Comparison of ENCODE assay signal across 14 cellular contexts in the genomic region with DNA sequence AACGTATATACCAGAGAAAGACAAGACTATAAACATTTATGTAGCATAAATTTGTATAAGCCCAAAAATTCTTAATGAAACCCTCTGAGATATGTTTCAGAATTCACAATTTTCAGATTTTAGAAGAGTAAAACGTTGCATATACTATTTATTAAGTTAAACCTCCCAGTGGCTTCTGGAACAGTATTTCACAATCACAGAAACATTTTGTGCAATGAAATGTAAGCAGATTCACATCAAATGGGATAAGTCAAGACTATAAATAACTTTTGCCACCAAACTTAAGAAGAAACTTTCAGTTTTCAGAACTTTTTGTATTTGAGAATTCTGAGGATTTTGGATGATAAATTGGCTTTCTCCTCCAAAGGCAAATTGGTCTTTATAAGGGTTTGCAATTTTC. TPM values are rescaled to one million over a fixed set of nuclear protein-coding genes. Genes with fewer than 3 reads are reported as not detected.
DNase-seq lines count a peak whose midpoint lies in the region; ATAC-seq and TF ChIP-seq lines count a peak whose summit lies in the region.
"Had no signal": no experiment of that assay in that cellular context is flagged by ENCODE, and none has a peak within 500 bp of the region (broad histone marks: within the 10 kb centered on the region; RNA-seq: fewer than 3 reads in every experiment).

No MANE protein-coding gene starts in this region.

- H3K4me3 ChIP-seq in SK-N-SH (ENCODE audit: low read depth in 2 of 2, low read length in 1 of 2): no peak overlapping the region
- no peak overlapping the region for H3K4me3 ChIP-seq in SU-DHL-6 (ENCODE audit: insufficient read depth, low read length, poor library complexity, severe bottlenecking)
- H3K4me3 ChIP-seq in gastroesophageal sphincter: no peak overlapping the region
- H3K4me3 ChIP-seq in thyroid gland (replicated peaks in 1 of 3): no peak overlapping the region

- H4K20me1 ChIP-seq in SK-N-SH (ENCODE audit: insufficient read depth) (peaks cover 16% of the 10 kb centered on the region), SU-DHL-6 (ENCODE audit: low read depth, low read length) (peaks cover 6% of the 10 kb centered on the region; the same call in 1 of the 2 replicates)

- H3K36me3 ChIP-seq in SK-N-SH (replicated peaks in 1 of 2; ENCODE audit: control insufficient read depth in 1 of 2, insufficient read depth in 2 of 2, low read length in 1 of 2): peaks cover 22 to 51% of the 10 kb centered on the region in 2 experiments
- peaks cover 27% of the 10 kb centered on the region; the same call in 1 of the 2 replicates for H3K36me3 ChIP-seq in SU-DHL-6 (ENCODE audit: low read length)
- peaks cover 0 to 35% of the 10 kb centered on the region in 2 donors for H3K36me3 ChIP-seq in gastroesophageal sphincter
- H3K36me3 ChIP-seq in thyroid gland: peaks cover 17 to 22% of the 10 kb centered on the region in 2 donors

- no peak for TF ChIP-seq RAD21 in SK-N-SH (IDR thresholded peaks at IDR 0.05; ENCODE audit: low read length)

- DNase-seq in SK-N-SH: no peak
- no peak for DNase-seq in thyroid gland
- no peak for DNase-seq in stimulated activated naive CD4-positive, alpha-beta T cell (lab: John Stamatoyannopoulos, UW)
- DNase-seq in NCI-H187 treated with DMSO at 0.1 percent for 48 hours (lab: John Stamatoyannopoulos, UW): no peak
- DNase-seq: activated naive CD4-positive, alpha-beta T cell treated with anti-CD3 and anti-CD28 coated beads, Interleukin-2, amount 50 U/mL, for 16 hours; effector CD8-positive, alpha-beta T cell; KBM-7; NCI-H345; SHP77 treated with DMSO at 0.1 percent for 48 hours; stimulated activated CD4-positive, alpha-beta T cell treated with anti-CD3 and anti-CD28 coated beads, Interleukin-4, amount 100 ng/mL, for 1 hour had no signal

- H3K4me1 ChIP-seq in SK-N-SH (ENCODE audit: control insufficient read depth in 1 of 2, insufficient read depth in 2 of 2, low read depth in 1 of 2, low read length in 1 of 2): peaks cover 0 to 9% of the 10 kb centered on the region in 2 experiments; a peak in 1 of 4 replicates
- H3K4me1 ChIP-seq in gastroesophageal sphincter: peaks cover 4 to 66% (median 7%) of the 10 kb centered on the region in 3 donors
- peaks cover 21 to 22% of the 10 kb centered on the region in 2 donors for H3K4me1 ChIP-seq in thyroid gland

- TF ChIP-seq POLR2A in gastroesophageal sphincter (IDR thresholded peaks at IDR 0.05): no peak
- no peak for TF ChIP-seq POLR2A in thyroid gland (IDR thresholded peaks at IDR 0.05)

- H3K9me2 ChIP-seq in SK-N-SH (no peaks in the 10 kb centered on the region), SU-DHL-6 (replicated peaks; ENCODE audit: insufficient read depth, low read length) (no peaks in the 10 kb centered on the region)

- H3K9me3 ChIP-seq in SK-N-SH (no peaks in the 10 kb centered on the region), SU-DHL-6 (ENCODE audit: insufficient read depth, low read length) (no peaks in the 10 kb centered on the region), gastroesophageal sphincter (no peaks in the 10 kb centered on the region), thyroid gland (no peaks in the 10 kb centered on the region)

- TF ChIP-seq CTCF in SK-N-SH (IDR thresholded peaks at IDR 0.05) (no peak), SU-DHL-6 (IDR thresholded peaks at IDR 0.05; ENCODE audit: insufficient read depth, low read length, poor library complexity, severe bottlenecking) (no peak), gastroesophageal sphincter (IDR thresholded peaks at IDR 0.05) (no peak), thyroid gland (IDR thresholded peaks at IDR 0.05) (no peak)

- H3K79me2 ChIP-seq in SK-N-SH (ENCODE audit: insufficient read depth) (peaks cover 98% of the 10 kb centered on the region), SU-DHL-6 (ENCODE audit: insufficient read depth, low read length) (peaks cover 84% of the 10 kb centered on the region)

- intact Hi-C loops in thyroid gland (cut with DNase I): no loop called here

- peaks cover 28% of the 10 kb centered on the region for H3F3A ChIP-seq in SK-N-SH (replicated peaks; ENCODE audit: insufficient read depth)
- peaks cover 9% of the 10 kb centered on the region; the same call in 1 of the 2 replicates for H3F3A ChIP-seq in SU-DHL-6 (ENCODE audit: insufficient read depth)

- CTCF ChIA-PET in SK-N-SH (lab: Yijun Ruan, JAX): interaction anchor here (0.6 to 0.7 kb wide), 2 partner anchors 162 to 559 kb away, joined by 3 read pairs; no protein-coding TSS in a partner anchor

- H3K9ac ChIP-seq in SK-N-SH: no peak overlapping the region
- H3K9ac ChIP-seq in SU-DHL-6 (ENCODE audit: low read length): no peak overlapping the region

- H3K4me2 ChIP-seq in SK-N-SH (0 out of 2 replicates have a peak overlapping the region, but pooled peaks have one; percentile 14), SU-DHL-6 (ENCODE audit: low read depth, low read length, poor library complexity, severe bottlenecking) (peak overlapping the region; percentile 2)

- 76% methylated on average over 2 of the region's 2 CpGs for WGBS in SK-N-SH (ENCODE audit: low lambda C conversion rate)
- WGBS in gastroesophageal sphincter (ENCODE audit: low coverage in 1 of 2), 2 donors: 20 to 32% methylated on average over 2 of the region's 2 CpGs
- 70 to 75% methylated on average over 2 of the region's 2 CpGs for WGBS in thyroid gland, 2 donors

- H3K27me3 ChIP-seq in SK-N-SH (ENCODE audit: insufficient read depth): no peaks in the 10 kb centered on the region
- H3K27me3 ChIP-seq in SU-DHL-6 (ENCODE audit: low read length): no peaks in the 10 kb centered on the region
- no peaks in the 10 kb centered on the region for H3K27me3 ChIP-seq in gastroesophageal sphincter
- H3K27me3 ChIP-seq in thyroid gland: no peaks in the 10 kb centered on the region

- peak overlapping the region in 1 of 2 experiments; percentile 41; a peak in 1 of 4 replicates for H3K27ac ChIP-seq in SK-N-SH (ENCODE audit: low read depth in 2 of 2, low read length in 1 of 2)
- H3K27ac ChIP-seq in SU-DHL-6 (ENCODE audit: low read depth, low read length): no peak overlapping the region
- H3K27ac ChIP-seq in gastroesophageal sphincter: peak overlapping the region; percentile 60 to 78 (median 70)
- peak overlapping the region in 2 of 3 donors; percentile 48 to 72 for H3K27ac ChIP-seq in thyroid gland

- TF ChIP-seq EP300 in SK-N-SH (IDR thresholded peaks at IDR 0.05; ENCODE audit: borderline replicate concordance in 1 of 2, low read depth in 1 of 2, low read length in 1 of 2) (no peak), gastroesophageal sphincter (IDR thresholded peaks at IDR 0.05) (no peak)

- POLR2A ChIA-PET in SK-N-SH (lab: Yijun Ruan, JAX): interaction anchor here (0.6 to 0.7 kb wide), 2 partner anchors 18 to 138 kb away, joined by 4 to 5 read pairs; no protein-coding TSS in a partner anchor

- no peak for ATAC-seq in SK-N-SH treated with all-trans-retinoic acid at 6 μM for 48 hours
- ATAC-seq in gastroesophageal sphincter: peak; percentile 66
- ATAC-seq in HG02759 (IDR thresholded peaks at IDR 0.05; ENCODE audit: unreplicated experiment): no peak

- H2AFZ ChIP-seq in SK-N-SH (ENCODE audit: low read depth) (no peak overlapping the region), SU-DHL-6 (ENCODE audit: low read depth, low read length, severe bottlenecking) (no peak overlapping the region)

TF ChIP-seq in SK-N-SH, 30 proteins besides CTCF, POLR2A, EP300 and RAD21 (continues in another document):
- TF ChIP-seq GABPA (IDR thresholded peaks at IDR 0.05; ENCODE audit: low read depth) (no peak), MEF2A (IDR thresholded peaks at IDR 0.05; ENCODE audit: borderline replicate concordance, low read depth) (no peak), NRF1 (IDR thresholded peaks at IDR 0.05; ENCODE audit: low read depth, low read length) (no peak), TCF12 (IDR thresholded peaks at IDR 0.05) (no peak)
- TF ChIP-seq, protein P1, sequence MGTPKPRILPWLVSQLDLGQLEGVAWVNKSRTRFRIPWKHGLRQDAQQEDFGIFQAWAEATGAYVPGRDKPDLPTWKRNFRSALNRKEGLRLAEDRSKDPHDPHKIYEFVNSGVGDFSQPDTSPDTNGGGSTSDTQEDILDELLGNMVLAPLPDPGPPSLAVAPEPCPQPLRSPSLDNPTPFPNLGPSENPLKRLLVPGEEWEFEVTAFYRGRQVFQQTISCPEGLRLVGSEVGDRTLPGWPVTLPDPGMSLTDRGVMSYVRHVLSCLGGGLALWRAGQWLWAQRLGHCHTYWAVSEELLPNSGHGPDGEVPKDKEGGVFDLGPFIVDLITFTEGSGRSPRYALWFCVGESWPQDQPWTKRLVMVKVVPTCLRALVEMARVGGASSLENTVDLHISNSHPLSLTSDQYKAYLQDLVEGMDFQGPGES (IDR thresholded peaks at IDR 0.05; ENCODE audit: low read depth, low read length): no peak
- TF ChIP-seq, protein P2, sequence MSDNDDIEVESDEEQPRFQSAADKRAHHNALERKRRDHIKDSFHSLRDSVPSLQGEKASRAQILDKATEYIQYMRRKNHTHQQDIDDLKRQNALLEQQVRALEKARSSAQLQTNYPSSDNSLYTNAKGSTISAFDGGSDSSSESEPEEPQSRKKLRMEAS (IDR thresholded peaks at IDR 0.05; ENCODE audit: low read depth): no peak

TF ChIP-seq in SK-N-SH treated with all-trans-retinoic acid at 6 μM for 48 hours, 23 proteins besides CTCF, POLR2A, EP300 and RAD21 (continues in another document):
- TF ChIP-seq ZFP30 (CRISPR knock-in tag; IDR thresholded peaks at IDR 0.05): no peak
- no peak for TF ChIP-seq ZNF70 (CRISPR knock-in tag; IDR thresholded peaks at IDR 0.05)
- no peak for TF ChIP-seq TOX (CRISPR knock-in tag; IDR thresholded peaks at IDR 0.05; ENCODE audit: borderline replicate concordance)
- TF ChIP-seq OSR1 (CRISPR knock-in tag; IDR thresholded peaks at IDR 0.05): no peak
- TF ChIP-seq, protein P3, sequence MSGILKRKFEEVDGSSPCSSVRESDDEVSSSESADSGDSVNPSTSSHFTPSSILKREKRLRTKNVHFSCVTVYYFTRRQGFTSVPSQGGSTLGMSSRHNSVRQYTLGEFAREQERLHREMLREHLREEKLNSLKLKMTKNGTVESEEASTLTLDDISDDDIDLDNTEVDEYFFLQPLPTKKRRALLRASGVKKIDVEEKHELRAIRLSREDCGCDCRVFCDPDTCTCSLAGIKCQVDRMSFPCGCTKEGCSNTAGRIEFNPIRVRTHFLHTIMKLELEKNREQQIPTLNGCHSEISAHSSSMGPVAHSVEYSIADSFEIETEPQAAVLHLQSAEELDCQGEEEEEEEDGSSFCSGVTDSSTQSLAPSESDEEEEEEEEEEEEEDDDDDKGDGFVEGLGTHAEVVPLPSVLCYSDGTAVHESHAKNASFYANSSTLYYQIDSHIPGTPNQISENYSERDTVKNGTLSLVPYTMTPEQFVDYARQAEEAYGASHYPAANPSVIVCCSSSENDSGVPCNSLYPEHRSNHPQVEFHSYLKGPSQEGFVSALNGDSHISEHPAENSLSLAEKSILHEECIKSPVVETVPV (CRISPR knock-in tag; IDR thresholded peaks at IDR 0.05): no peak
- TF ChIP-seq BACH2 (CRISPR knock-in tag; IDR thresholded peaks at IDR 0.05; ENCODE audit: borderline replicate concordance): no peak
- TF ChIP-seq CSDC2 (CRISPR knock-in tag; IDR thresholded peaks at IDR 0.05): no peak
- TF ChIP-seq ZC3H10 (CRISPR knock-in tag; IDR thresholded peaks at IDR 0.05): no peak

RNA-seq across cellular contexts. Expression of gene SLTM, which starts 9.2 kb away (rescaled TPM):
- polyA plus RNA-seq in SK-N-SH (2012; rRNA removed): 48.9 and 54.3 TPM in 2 replicates
- polyA plus RNA-seq in SK-N-SH (2012; cell fraction: cytosol; rRNA removed): 41.8 and 48.9 TPM in 2 replicates
- 103 and 155 TPM in 2 replicates for polyA plus RNA-seq in SK-N-SH (2012; cell fraction: nucleus; rRNA removed)
- total RNA-seq in gastroesophageal sphincter (100 to 1,000 TPM in 1 of 4 donors, 10 to 100 TPM in 3; 79.2 to 120 (median 84.4) TPM), thyroid gland (100 to 1,000 TPM; 129 to 166 (median 151) TPM)
